8 cellular contexts compared by ENCODE assay signal in genomic region chr11:33160587-33160986, GRCh38. TPM values are rescaled to one million over a fixed set of nuclear protein-coding genes. Genes with fewer than 3 reads are reported as not detected.
A peak's percentile ranks its signal among the peaks of the same experiment; 100 is the strongest.
DNase-seq lines count a peak whose midpoint lies in the region; ATAC-seq and TF ChIP-seq lines count a peak whose summit lies in the region.

No MANE protein-coding gene starts in this region.

- 0 out of 2 replicates have a peak, but pooled peaks cover under 1% of the 10 kb centered on the region for H3K36me3 ChIP-seq in GM23248 (ENCODE audit: low read depth)
- peaks cover 33% of the 10 kb centered on the region for H3K36me3 ChIP-seq in WERI-Rb-1
- H3K36me3 ChIP-seq in gastrocnemius medialis = no peaks in the 10 kb centered on the region

- in situ Hi-C loops in GM23248 (cut with MboI) = no loop called here
- in situ Hi-C loops in gastrocnemius medialis (cut with MboI; ENCODE audit: low sequenced_read_pairs in 4 of 4) = loop anchor here in 3 of 4 donors (5.0 to 25.0 kb wide), 5 partner anchors 94 to 602 kb away; partner anchors contain the start of genes EIF3M (in 2 of the 3), FBXO3 (in 2 of the 3) and HIPK3 (in 1 of the 3)

- DNase-seq in GM23248 = peak; percentile 12
- no peak for DNase-seq in WERI-Rb-1
- no peak for DNase-seq in foreskin keratinocyte
- DNase-seq in gastrocnemius medialis = no peak
- no peak for DNase-seq in DMS53 treated with DMSO at 0.1 percent for 48 hours (lab: John Stamatoyannopoulos, UW; ENCODE audit: unreplicated experiment)
- DNase-seq in NCI-H2171 (lab: John Stamatoyannopoulos, UW) = no peak

- ATAC-seq in foreskin keratinocyte = no peak
- ATAC-seq in gastrocnemius medialis = no peak
- no peak for ATAC-seq in GM21528 (IDR thresholded peaks at IDR 0.05; ENCODE audit: low FRiP score, unreplicated experiment)
- no peak for ATAC-seq in GM19351 (IDR thresholded peaks at IDR 0.05; ENCODE audit: unreplicated experiment)

- H3K4me1 ChIP-seq in GM23248 (ENCODE audit: insufficient read depth) (peaks cover 24% of the 10 kb centered on the region), foreskin keratinocyte (peaks cover 25% of the 10 kb centered on the region), gastrocnemius medialis (peaks cover 24 to 43% of the 10 kb centered on the region in 2 donors)

- TF ChIP-seq CTCF in WERI-Rb-1 (IDR thresholded peaks at IDR 0.05; ENCODE audit: low read depth, low read length) (no peak), foreskin keratinocyte (conservative IDR thresholded peaks at IDR 0.05) (no peak), gastrocnemius medialis (IDR thresholded peaks at IDR 0.05 in 4 of 5, conservative IDR thresholded peaks at IDR 0.05 in 1 of 5) (no peak)

- WGBS in GM23248 (ENCODE audit: low coverage in 1 of 2, low lambda C conversion rate in 2 of 2, missing lambda C conversion rate in 2 of 2), 2 experiments = 1% methylated on average over 7 of the region's 7 CpGs

- H3K9me2 ChIP-seq in GM23248 (ENCODE audit: insufficient read depth) = no peaks in the 10 kb centered on the region

- no peaks in the 10 kb centered on the region for H4K20me1 ChIP-seq in GM23248 (ENCODE audit: insufficient read depth)

- H2AFZ ChIP-seq in GM23248 = peak overlapping the region; percentile 66

- peaks cover 63% of the 10 kb centered on the region for H3K79me2 ChIP-seq in GM23248 (ENCODE audit: insufficient read depth)

- H3K27ac ChIP-seq in GM23248 = peak overlapping the region; percentile 73
- H3K27ac ChIP-seq in WERI-Rb-1 = peak overlapping the region; percentile 95
- peak overlapping the region; percentile 79 for H3K27ac ChIP-seq in foreskin keratinocyte
- H3K27ac ChIP-seq in gastrocnemius medialis = peak overlapping the region; percentile 88 to 95 (median 90)

- H3K27me3 ChIP-seq in GM23248 (replicated peaks; ENCODE audit: insufficient read depth) = no peaks in the 10 kb centered on the region
- H3K27me3 ChIP-seq in WERI-Rb-1 (ENCODE audit: insufficient read depth, low read depth, severe bottlenecking) = no peaks in the 10 kb centered on the region
- H3K27me3 ChIP-seq in foreskin keratinocyte = no peaks in the 10 kb centered on the region
- H3K27me3 ChIP-seq in gastrocnemius medialis = no peaks in the 10 kb centered on the region

- H3K9ac ChIP-seq in GM23248 = peak overlapping the region; percentile 94

- H3K4me2 ChIP-seq in GM23248 (ENCODE audit: unreplicated experiment) = peak overlapping the region; percentile 92

- H3F3A ChIP-seq in GM23248 (ENCODE audit: insufficient read depth) = no peaks in the 10 kb centered on the region

- intact Hi-C loops in gastrocnemius medialis (cut with DNase I; ENCODE audit: low total_unique reads) = loop anchor here (2.0 to 10.0 kb wide), 3 partner anchors 122 to 576 kb away; partner anchors contain the start of genes EIF3M and TCP11L1

- H3K9me3 ChIP-seq in GM23248 (ENCODE audit: low read depth) (no peaks in the 10 kb centered on the region), WERI-Rb-1 (ENCODE audit: severe bottlenecking) (peaks cover 10% of the 10 kb centered on the region), gastrocnemius medialis (no peaks in the 10 kb centered on the region)

- H3K4me3 ChIP-seq in GM23248 (peak overlapping the region; percentile 90), WERI-Rb-1 (ENCODE audit: low read depth, low read length) (peak overlapping the region; percentile 100), gastrocnemius medialis (peak overlapping the region; percentile 85 to 97 (median 92))

- no peak for TF ChIP-seq POLR2A in gastrocnemius medialis (IDR thresholded peaks at IDR 0.05)

RNA-seq across cellular contexts. Expression of gene CSTF3, which starts 0.7 kb away (rescaled TPM):
- 11.1 and 15.7 TPM in 2 replicates for total RNA-seq in GM23248 (2014; rRNA removed; shearing (Covaris generic))
- polyA plus RNA-seq in GM23248 (2016; fragmentation: Nextera tagmentation; extraction: Ambion mirVana) (29.0 and 29.6 TPM in 2 replicates), foreskin keratinocyte (25.3 and 29.0 TPM in 2 replicates)
- total RNA-seq in foreskin keratinocyte (26.2 and 30.2 TPM in 2 replicates), gastrocnemius medialis (1 to 10 TPM; 3.3 to 9.5 (median 6.1) TPM)
